18 cellular contexts compared by ENCODE assay signal in the genomic region with DNA sequence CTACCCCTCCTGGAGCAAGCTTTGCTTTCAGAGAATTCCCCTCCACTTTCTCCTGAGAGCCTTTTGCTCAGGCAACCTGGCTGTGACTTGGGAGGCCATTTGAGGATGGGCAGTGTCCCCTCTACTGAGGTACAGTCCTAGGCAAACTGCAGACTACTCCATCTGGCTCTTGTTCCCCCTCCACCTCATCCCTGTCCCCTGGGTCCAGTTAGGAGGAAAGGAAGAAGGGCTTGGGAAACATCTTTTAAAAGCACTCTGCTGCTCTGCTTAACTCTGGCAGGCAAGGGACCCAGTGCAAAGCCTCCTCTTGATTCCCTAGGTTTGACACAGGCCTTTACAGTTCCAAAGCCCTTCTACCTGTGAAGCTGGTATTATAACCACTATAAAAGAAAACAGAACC.
A peak's percentile ranks its signal among the peaks of the same experiment; 100 is the strongest.
DNase-seq lines count a peak whose midpoint lies in the region; ATAC-seq and TF ChIP-seq lines count a peak whose summit lies in the region.
"Had no signal": no experiment of that assay in that cellular context is flagged by ENCODE, and none has a peak within 500 bp of the region (broad histone marks: within the 10 kb centered on the region; RNA-seq: fewer than 3 reads in every experiment).

No MANE protein-coding gene starts in this region.

- H3K4me3 ChIP-seq in BLaER1 (no peak overlapping the region; the same call in 1 of the 2 replicates), HUES48 (ENCODE audit: low read depth, low read length) (peak overlapping the region; percentile 67), dorsolateral prefrontal cortex (peak overlapping the region in 28 of 59 donors; percentile 52 to 88 (median 76)), MM.1S (ENCODE audit: low read length) (no peak overlapping the region)

- H3K9me2 ChIP-seq in MM.1S (replicated peaks; ENCODE audit: insufficient read depth, low read length) = no peaks in the 10 kb centered on the region

- peaks cover 59% of the 10 kb centered on the region for H3K4me1 ChIP-seq in BLaER1
- H3K4me1 ChIP-seq in HUES48 (ENCODE audit: control insufficient read depth, insufficient read depth, low read length) = peaks cover 21% of the 10 kb centered on the region
- H3K4me1 ChIP-seq in MM.1S (ENCODE audit: low read length) = no peaks in the 10 kb centered on the region

- H4K20me1 ChIP-seq in BLaER1 = peaks cover 60% of the 10 kb centered on the region
- no peaks in the 10 kb centered on the region for H4K20me1 ChIP-seq in MM.1S (ENCODE audit: insufficient read depth, low read length)

- H3F3A ChIP-seq in MM.1S (ENCODE audit: insufficient read depth, low read length) = no peaks in the 10 kb centered on the region

- intact Hi-C loops in dorsolateral prefrontal cortex (cut with DNase I) = loop anchor here (2.0 to 5.0 kb wide), 3 partner anchors 82 to 145 kb away; no protein-coding TSS in a partner anchor

- TF ChIP-seq CTCF in dorsolateral prefrontal cortex (IDR thresholded peaks at IDR 0.05 in 54 of 56, conservative IDR thresholded peaks at IDR 0.05 in 2 of 56; ENCODE audit: low read depth in 1 of 56, partially characterized antibody in 56 of 56) = no peak
- no peak for TF ChIP-seq CTCF in mesothelial cell of epicardium (IDR thresholded peaks at IDR 0.05; ENCODE audit: unreplicated experiment)
- no peak for TF ChIP-seq CTCF in MM.1S (IDR thresholded peaks at IDR 0.05; ENCODE audit: low read length)

- peaks cover 34% of the 10 kb centered on the region for H3K4me1 Mint-ChIP-seq in mesothelial cell of epicardium

- H3K27me3 ChIP-seq in BLaER1 (no peaks in the 10 kb centered on the region), HUES48 (ENCODE audit: control insufficient read depth, insufficient read depth, low read length) (peaks cover 40% of the 10 kb centered on the region), dorsolateral prefrontal cortex (no peaks in the 10 kb centered on the region), MM.1S (replicated peaks; ENCODE audit: insufficient read depth, low read length) (peaks cover 24% of the 10 kb centered on the region)

- peak overlapping the region; percentile 93 for H3K4me2 ChIP-seq in BLaER1
- H3K4me2 ChIP-seq in MM.1S (ENCODE audit: low read depth, low read length) = no peak overlapping the region
- H3K4me2 ChIP-seq: KMS-11 had no signal

- H3K27ac ChIP-seq in BLaER1 (no peak overlapping the region), HUES48 (ENCODE audit: low read depth, low read length) (no peak overlapping the region), dorsolateral prefrontal cortex (peak overlapping the region in 36 of 59 donors; percentile 21 to 91 (median 78)), MM.1S (ENCODE audit: low read length) (no peak overlapping the region), caudate nucleus (ENCODE audit: low read depth, low read length) (no peak overlapping the region)
- H3K27ac ChIP-seq: KMS-11, prostate gland had no signal

- H3K27ac Mint-ChIP-seq in mesothelial cell of epicardium = no peak overlapping the region
- H3K27ac Mint-ChIP-seq: activated B cell treated with CpG ODN at 0.5 μM for 24 hours; activated T-helper 2 cell treated with anti-CD3 and anti-CD28 coated beads, Interferon-gamma antibody, Interleukin-2, Interleukin-4, amounts not matched to agents 10 μg/mL and 5 μg/mL and 100 μg/mL, durations not matched to agents 14 hours and 24 hours and 36 hours; CD8-positive, alpha-beta T cell had no signal

- no peaks in the 10 kb centered on the region for H3K9me3 ChIP-seq in BLaER1
- H3K9me3 ChIP-seq in HUES48 (ENCODE audit: control insufficient read depth, insufficient read depth, low read length) = no peaks in the 10 kb centered on the region
- H3K9me3 ChIP-seq in MM.1S (replicated peaks; ENCODE audit: insufficient read depth, low read length) = no peaks in the 10 kb centered on the region
- H3K9me3 ChIP-seq: gastrocnemius medialis, prostate gland had no signal

- H3K79me2 ChIP-seq in MM.1S (ENCODE audit: low read length) = no peaks in the 10 kb centered on the region

- H3K36me3 Mint-ChIP-seq in mesothelial cell of epicardium = peaks cover 12% of the 10 kb centered on the region
- H3K36me3 Mint-ChIP-seq: CD8-positive, alpha-beta T cell had no signal

- H3K9me3 Mint-ChIP-seq in mesothelial cell of epicardium = no peaks in the 10 kb centered on the region
- H3K9me3 Mint-ChIP-seq: activated B cell treated with CpG ODN at 0.5 μM for 24 hours; activated T-helper 2 cell treated with anti-CD3 and anti-CD28 coated beads, Interferon-gamma antibody, Interleukin-2, Interleukin-4, amounts not matched to agents 10 μg/mL and 5 μg/mL and 100 μg/mL, durations not matched to agents 14 hours and 24 hours and 36 hours; CD8-positive, alpha-beta T cell had no signal

- H3K36me3 ChIP-seq in BLaER1 (peaks cover 17% of the 10 kb centered on the region), HUES48 (ENCODE audit: control insufficient read depth, insufficient read depth, low read length) (no peaks in the 10 kb centered on the region), MM.1S (replicated peaks; ENCODE audit: insufficient read depth, low read length) (no peaks in the 10 kb centered on the region)
- H3K36me3 ChIP-seq: gastrocnemius medialis, prostate gland had no signal

- H3K9ac ChIP-seq in BLaER1 (0 out of 2 replicates have a peak overlapping the region, but pooled peaks have one; percentile 76), HUES48 (ENCODE audit: low read depth, low read length) (no peak overlapping the region), MM.1S (ENCODE audit: low read length) (no peak overlapping the region)
- H3K9ac ChIP-seq: KMS-11 had no signal

- H3K27me3 Mint-ChIP-seq in mesothelial cell of epicardium (ENCODE audit: low read depth) = peaks cover 22% of the 10 kb centered on the region

- H3K4me3 Mint-ChIP-seq in mesothelial cell of epicardium = peak overlapping the region; percentile 86
- H3K4me3 Mint-ChIP-seq: activated B cell treated with CpG ODN at 0.5 μM for 24 hours had no signal

- DNase-seq in dorsolateral prefrontal cortex (no peak), mesothelial cell of epicardium (ENCODE audit: low spot score in 2 of 2, unreplicated experiment in 2 of 2) (no peak), MM.1S (no peak), caudate nucleus (lab: John Stamatoyannopoulos, UW) (no peak), Ammon's horn (ENCODE audit: low spot score) (no peak)
- DNase-seq: activated B cell treated with CpG ODN at 0.5 μM for 24 hours; activated CD8-positive, alpha-beta memory T cell treated with anti-CD3 and anti-CD28 coated beads for 24 hours; CD8-positive, alpha-beta T cell; effector CD8-positive, alpha-beta T cell; gastrocnemius medialis; islet precursor cell; NCI-H345 had no signal

- ATAC-seq in HG03039 (IDR thresholded peaks at IDR 0.05; ENCODE audit: unreplicated experiment) = no peak
- ATAC-seq: CD8-positive, alpha-beta T cell; gastrocnemius medialis had no signal

- H2AFZ ChIP-seq in MM.1S (ENCODE audit: low read length) = no peak overlapping the region

Comparison
In these comparisons a context has a peak if more than half of its experiments do, and no peak if none do; other contexts are left out.
1. H3K27ac ChIP-seq: peak in dorsolateral prefrontal cortex (36 of 59); none in BLaER1 (single experiment), HUES48 (single experiment), MM.1S (single experiment) and caudate nucleus (single experiment).